ENCODE assay signal across 23 cellular contexts in the genomic region with DNA sequence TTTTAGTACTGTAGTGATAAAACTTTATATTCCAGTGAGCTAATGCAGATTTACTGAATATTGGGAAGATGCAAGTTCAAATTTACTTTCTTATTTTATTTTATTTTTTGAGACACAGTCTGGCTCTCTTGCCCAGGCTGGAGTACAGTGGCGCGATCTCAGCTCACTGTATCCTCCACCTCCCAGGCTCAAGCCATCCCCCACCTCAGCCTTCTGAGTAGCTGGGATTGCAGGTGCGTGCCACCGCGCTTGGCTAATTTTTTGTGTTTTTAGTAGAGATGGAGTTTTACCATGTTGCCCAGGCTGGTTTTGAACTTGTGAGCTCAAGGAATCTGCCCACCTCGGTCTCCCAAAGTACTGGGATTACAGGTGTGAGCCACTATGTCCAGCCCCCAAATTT.
"Had no signal": no experiment of that assay in that cellular context is flagged by ENCODE, and none has a peak within 500 bp of the region (broad histone marks: within the 10 kb centered on the region; RNA-seq: fewer than 3 reads in every experiment).

No MANE protein-coding gene starts in this region.

- DNase-seq: Kasumi-1, MV-4-11, NCI-H1048, NCI-H1105, NCI-H1417, NCI-H1436 treated with DMSO at 0.1 percent for 48 hours, NCI-H1694, NCI-H187 treated with DMSO at 0.1 percent for 48 hours, NCI-H2029 treated with DMSO at 0.1 percent for 48 hours, NCI-H2107, NCI-H2227 treated with DMSO at 0.1 percent for 48 hours, NCI-H524 treated with DMSO at 0.1 percent for 48 hours, NCI-H69, NCI-H774, Right ventricle myocardium superior, RPMI8226, SIG-M5 had no signal

- H3K4me1 ChIP-seq: SJSA1 had no signal

- H3K27me3 Mint-ChIP-seq: IgD-negative memory B cell had no signal

- H3K9ac ChIP-seq: KMS-11 had no signal

- H3K9me3 Mint-ChIP-seq: IgD-negative memory B cell had no signal

- H3K4me3 ChIP-seq: K562, SJSA1, SK-N-MC had no signal

- H3K4me2 ChIP-seq: KMS-11 had no signal

- H3K27me3 ChIP-seq: SJSA1 had no signal

- ATAC-seq: K562 had no signal

- H3K27ac ChIP-seq: HL-60, KMS-11, SJSA1, SK-N-MC had no signal

- H3K9me3 ChIP-seq: SJSA1 had no signal
